ENCODE assay signal across 8 cellular contexts in the genomic region with DNA sequence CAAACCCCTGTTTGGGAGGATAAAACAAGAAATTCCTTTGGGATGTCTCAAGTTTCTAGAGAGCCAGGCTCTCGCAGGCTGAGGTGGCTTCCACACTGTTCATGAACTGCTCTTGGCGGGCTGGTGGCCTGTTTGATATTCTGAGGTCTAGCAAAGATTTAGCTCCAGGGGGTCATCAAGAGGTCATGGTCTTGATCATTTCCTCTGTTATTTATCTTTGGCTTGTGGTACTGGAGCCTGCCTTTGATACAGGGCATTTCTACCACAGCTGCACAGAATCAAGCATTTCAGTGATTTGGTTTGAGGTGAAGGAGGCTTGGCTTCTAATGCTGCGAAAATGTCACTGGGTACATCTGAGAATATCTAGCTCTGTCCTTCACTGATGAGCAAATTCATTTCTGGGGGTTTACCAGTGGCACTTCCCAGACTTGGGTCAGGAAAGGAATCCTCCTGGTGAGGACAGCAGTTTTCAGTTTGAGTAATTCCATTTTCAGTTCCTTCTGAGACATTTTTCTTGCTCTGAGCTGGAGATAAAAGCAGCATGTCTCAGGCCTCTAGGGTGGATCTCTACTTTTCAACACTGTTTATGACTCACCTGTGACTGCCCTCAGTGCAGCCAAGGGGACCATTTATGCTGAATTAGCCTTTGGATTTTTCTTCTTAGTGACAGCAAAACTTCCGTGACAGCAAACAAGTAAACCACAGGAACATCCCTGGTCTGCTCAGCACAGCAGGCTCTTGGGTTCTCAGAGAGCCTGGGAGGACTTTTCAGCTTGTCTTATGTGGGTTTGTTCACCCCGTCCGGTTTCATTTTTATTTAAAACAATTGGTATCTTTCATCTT.
A peak's percentile ranks its signal among the peaks of the same experiment; 100 is the strongest.
DNase-seq lines count a peak whose midpoint lies in the region; ATAC-seq, FAIRE-seq and TF ChIP-seq lines count a peak whose summit lies in the region.

No MANE protein-coding gene starts in this region.

- no peaks in the 10 kb centered on the region for H3K9me3 Mint-ChIP-seq in T-helper 1 cell treated with Interleukin-12 subunit alpha and Interleukin-12 subunit beta and Interleukin-4 antibody, amounts not matched to agents 30 μg/mL and 1 μg/mL, for 36 hours

- no peak for TF ChIP-seq CTCF in A549 (IDR thresholded peaks at IDR 0.05)

- POLR2A ChIA-PET in A549 (lab: Yijun Ruan, JAX): no interaction called here

- intact Hi-C loops in left colon (cut with DNase I, micrococcal nuclease): no loop called here

- H3K4me1 Mint-ChIP-seq in T-helper 1 cell treated with Interleukin-12 subunit alpha and Interleukin-12 subunit beta and Interleukin-4 antibody, amounts not matched to agents 30 μg/mL and 1 μg/mL, for 36 hours (ENCODE audit: low read depth): peaks cover 57% of the 10 kb centered on the region

- no peak for TF ChIP-seq RAD21 in A549 (conservative IDR thresholded peaks at IDR 0.05 in 1 of 2, IDR thresholded peaks at IDR 0.05 in 1 of 2)

- no peaks in the 10 kb centered on the region for H3K9me3 ChIP-seq in A549
- no peaks in the 10 kb centered on the region for H3K9me3 ChIP-seq in effector memory CD4-positive, alpha-beta T cell (ENCODE audit: control insufficient read depth, low read length)

- peak overlapping the region; percentile 18; the same call in 1 of the 3 replicates for H3K4me2 ChIP-seq in A549

- WGBS in A549 (ENCODE audit: missing lambda C conversion rate): 81% methylated on average over 6 of the region's 6 CpGs

- peaks cover 14% of the 10 kb centered on the region; the same call in 2 of the 3 replicates for H3K4me1 ChIP-seq in A549
- peaks cover 16% of the 10 kb centered on the region for H3K4me1 ChIP-seq in effector memory CD4-positive, alpha-beta T cell (ENCODE audit: control insufficient read depth, insufficient read depth, low read length, poor library complexity, severe bottlenecking)

- no peak for FAIRE-seq in A549 (lab: Jason Lieb, UNC)

- peak overlapping the region; percentile 89 for H3K27ac Mint-ChIP-seq in T-helper 1 cell treated with Interleukin-12 subunit alpha and Interleukin-12 subunit beta and Interleukin-4 antibody, amounts not matched to agents 30 μg/mL and 1 μg/mL, for 36 hours

- no peak for TF ChIP-seq EP300 in A549 (IDR thresholded peaks at IDR 0.05)

- CTCF ChIA-PET in A549 (lab: Yijun Ruan, JAX): interaction anchor here (1.8 kb wide), 1 partner anchor 10 kb away, joined by 5 read pairs; no protein-coding TSS in a partner anchor

- TF ChIP-seq POLR2A in A549 (IDR thresholded peaks at IDR 0.05; ENCODE audit: low read length): no peak

- H3K36me3 Mint-ChIP-seq in T-helper 1 cell treated with Interleukin-12 subunit alpha and Interleukin-12 subunit beta and Interleukin-4 antibody, amounts not matched to agents 30 μg/mL and 1 μg/mL, for 36 hours (ENCODE audit: low read depth): peaks cover 5% of the 10 kb centered on the region

- H3K27me3 Mint-ChIP-seq in T-helper 1 cell treated with Interleukin-12 subunit alpha and Interleukin-12 subunit beta and Interleukin-4 antibody, amounts not matched to agents 30 μg/mL and 1 μg/mL, for 36 hours (ENCODE audit: low read depth): peaks cover 4% of the 10 kb centered on the region

- H3K36me3 ChIP-seq in effector memory CD4-positive, alpha-beta T cell (ENCODE audit: control insufficient read depth, insufficient read depth, low read length): no peaks in the 10 kb centered on the region

- peak; percentile 52 to 56; a peak in 5 of 6 replicates for ATAC-seq in A549
- peak; percentile 88 for ATAC-seq in GM18907 (IDR thresholded peaks at IDR 0.05; ENCODE audit: unreplicated experiment)
- ATAC-seq in HG03066 (IDR thresholded peaks at IDR 0.05; ENCODE audit: low read depth, unreplicated experiment): peak; percentile 85
- ATAC-seq in left colon: no peak

- H3K4me3 ChIP-seq in A549: no peak overlapping the region
- no peak overlapping the region for H3K4me3 ChIP-seq in effector memory CD4-positive, alpha-beta T cell (ENCODE audit: insufficient read depth, low read depth, low read length, poor library complexity, severe bottlenecking)

- peak overlapping the region; percentile 56 for H3K4me3 Mint-ChIP-seq in T-helper 1 cell treated with Interleukin-12 subunit alpha and Interleukin-12 subunit beta and Interleukin-4 antibody, amounts not matched to agents 30 μg/mL and 1 μg/mL, for 36 hours

- DNase-seq in A549 (ENCODE audit: low read depth in 1 of 2, low spot score in 1 of 2) (no peak), left colon (no peak)
- DNase-seq in effector memory CD4-positive, alpha-beta T cell: peak in 2 of 3 donors; percentile 21 to 22
- peak; percentile 60 for DNase-seq in stimulated activated CD4-positive, alpha-beta T cell treated with anti-CD3 and anti-CD28 coated beads, Interleukin-1b, Interleukin-23, amount 100 ng/mL, for 48 hours
- DNase-seq in effector CD8-positive, alpha-beta T cell (lab: John Stamatoyannopoulos, UW): no peak

- H3K27ac ChIP-seq in A549: peak overlapping the region in 1 of 2 experiments; percentile 54; a peak in 2 of 6 replicates
- H3K27ac ChIP-seq in effector memory CD4-positive, alpha-beta T cell (ENCODE audit: insufficient read depth, low read length, poor library complexity, severe bottlenecking): peak overlapping the region; percentile 19

- H3K27me3 ChIP-seq in effector memory CD4-positive, alpha-beta T cell (replicated peaks; ENCODE audit: control insufficient read depth, insufficient read depth, low read length, poor library complexity, severe bottlenecking): no peaks in the 10 kb centered on the region

TF ChIP-seq in A549, 52 proteins besides CTCF, POLR2A, EP300 and RAD21:
- TF ChIP-seq, protein P1, sequence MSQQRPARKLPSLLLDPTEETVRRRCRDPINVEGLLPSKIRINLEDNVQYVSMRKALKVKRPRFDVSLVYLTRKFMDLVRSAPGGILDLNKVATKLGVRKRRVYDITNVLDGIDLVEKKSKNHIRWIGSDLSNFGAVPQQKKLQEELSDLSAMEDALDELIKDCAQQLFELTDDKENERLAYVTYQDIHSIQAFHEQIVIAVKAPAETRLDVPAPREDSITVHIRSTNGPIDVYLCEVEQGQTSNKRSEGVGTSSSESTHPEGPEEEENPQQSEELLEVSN (IDR thresholded peaks at IDR 0.05; ENCODE audit: borderline replicate concordance, low read depth): no peak
- TF ChIP-seq RCOR1 (IDR thresholded peaks at IDR 0.05; ENCODE audit: low read depth, low read length) (no peak), CBX2 (IDR thresholded peaks at IDR 0.05; ENCODE audit: borderline replicate concordance, low read depth) (no peak), TFCP2L1 (CRISPR knock-in tag; IDR thresholded peaks at IDR 0.05) (no peak), NFE2L2 (conservative IDR thresholded peaks at IDR 0.05; ENCODE audit: low read length) (no peak), HDAC2 (IDR thresholded peaks at IDR 0.05) (no peak), NR3C1 (IDR thresholded peaks at IDR 0.05) (no peak), NPAS2 (CRISPR knock-in tag; IDR thresholded peaks at IDR 0.05; ENCODE audit: borderline replicate concordance) (no peak), FOXS1 (CRISPR knock-in tag; IDR thresholded peaks at IDR 0.05) (no peak), JUNB (IDR thresholded peaks at IDR 0.05) (no peak), RNF2 (IDR thresholded peaks at IDR 0.05; ENCODE audit: borderline replicate concordance, low read depth) (no peak), CHD4 (IDR thresholded peaks at IDR 0.05; ENCODE audit: borderline replicate concordance) (no peak), CHD2 (IDR thresholded peaks at IDR 0.05; ENCODE audit: low read length, partially characterized antibody) (no peak), JUN (IDR thresholded peaks at IDR 0.05) (no peak)
- TF ChIP-seq, protein P2, sequence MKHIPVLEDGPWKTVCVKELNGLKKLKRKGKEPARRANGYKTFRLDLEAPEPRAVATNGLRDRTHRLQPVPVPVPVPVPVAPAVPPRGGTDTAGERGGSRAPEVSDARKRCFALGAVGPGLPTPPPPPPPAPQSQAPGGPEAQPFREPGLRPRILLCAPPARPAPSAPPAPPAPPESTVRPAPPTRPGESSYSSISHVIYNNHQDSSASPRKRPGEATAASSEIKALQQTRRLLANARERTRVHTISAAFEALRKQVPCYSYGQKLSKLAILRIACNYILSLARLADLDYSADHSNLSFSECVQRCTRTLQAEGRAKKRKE (CRISPR knock-in tag; IDR thresholded peaks at IDR 0.05; ENCODE audit: low read depth): no peak

Comparison
In these comparisons a context has a peak if more than half of its experiments do, and no peak if none do; other contexts are left out.
1. DNase-seq: peak in effector memory CD4-positive, alpha-beta T cell (2 of 3) and stimulated activated CD4-positive, alpha-beta T cell treated with anti-CD3 and anti-CD28 coated beads, Interleukin-1b, Interleukin-23, amount 100 ng/mL, for 48 hours (single experiment); none in A549 (0 of 2), effector CD8-positive, alpha-beta T cell (single experiment) and left colon (0 of 2).